Comparison of ENCODE assay signal across 21 cellular contexts in the genomic region with DNA sequence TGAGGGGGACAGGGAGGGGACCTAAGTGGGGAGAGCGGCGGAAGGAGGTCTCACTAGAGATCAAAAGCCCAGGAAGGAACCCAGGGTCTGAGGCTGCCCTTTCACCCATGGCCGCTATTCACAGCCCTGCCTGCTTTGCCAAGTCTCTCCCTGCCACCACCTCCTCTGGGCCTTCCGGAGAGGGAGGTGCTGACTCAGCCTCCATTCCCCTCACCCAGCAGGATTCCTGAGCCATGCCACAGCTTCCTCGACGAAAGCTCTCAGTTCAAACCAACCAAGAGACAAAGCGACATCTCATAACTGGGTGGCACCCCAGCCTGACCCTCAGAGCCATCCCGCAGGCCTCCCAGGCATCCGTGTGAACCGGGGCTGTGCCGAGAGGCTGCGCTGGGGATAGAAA. TPM values are rescaled to one million over a fixed set of nuclear protein-coding genes. Genes with fewer than 3 reads are reported as not detected.
A peak's percentile ranks its signal among the peaks of the same experiment; 100 is the strongest.
DNase-seq lines count a peak whose midpoint lies in the region; ATAC-seq, FAIRE-seq and TF ChIP-seq lines count a peak whose summit lies in the region.
"Had no signal": no experiment of that assay in that cellular context is flagged by ENCODE, and none has a peak within 500 bp of the region (broad histone marks: within the 10 kb centered on the region; RNA-seq: fewer than 3 reads in every experiment).

No MANE protein-coding gene starts in this region.

- H3K4me1 ChIP-seq in osteoblast (ENCODE audit: insufficient read depth, low read length): peaks cover 7% of the 10 kb centered on the region
- H3K4me1 ChIP-seq: uterus had no signal

- TF ChIP-seq CTCF in bronchial epithelial cell (IDR thresholded peaks at IDR 0.05; ENCODE audit: insufficient read depth, low read length, severe bottlenecking) (no peak), osteoblast (IDR thresholded peaks at IDR 0.05; ENCODE audit: extremely low read depth, low read depth, low read length) (no peak)

- no peaks in the 10 kb centered on the region for H3K36me3 ChIP-seq in MG63
- no peaks in the 10 kb centered on the region for H3K36me3 ChIP-seq in bronchial epithelial cell (ENCODE audit: control insufficient read depth, insufficient read depth, low read length)
- H3K36me3 ChIP-seq in osteoblast (ENCODE audit: insufficient read depth, low read length): no peaks in the 10 kb centered on the region
- H3K36me3 ChIP-seq: uterus had no signal

- no peak overlapping the region for H3K27ac ChIP-seq in osteoblast (ENCODE audit: low read depth, low read length)
- H3K27ac ChIP-seq: epithelial cell of prostate, uterus had no signal

- H3K27me3 ChIP-seq in MG63 (no peaks in the 10 kb centered on the region), bronchial epithelial cell (ENCODE audit: control insufficient read depth, insufficient read depth, low read length) (peaks cover 8% of the 10 kb centered on the region), osteoblast (ENCODE audit: insufficient read depth, low read length) (peaks cover 47% of the 10 kb centered on the region)

- no peak overlapping the region for H3K4me3 ChIP-seq in MG63
- H3K4me3 ChIP-seq in bronchial epithelial cell (ENCODE audit: low read depth, low read length): no peak overlapping the region
- no peak overlapping the region for H3K4me3 ChIP-seq in osteoblast (ENCODE audit: insufficient read depth, low read length)
- H3K4me3 ChIP-seq: uterus had no signal

- no peak for FAIRE-seq in bronchial epithelial cell (lab: Jason Lieb, UNC)
- FAIRE-seq: kidney had no signal

- peak; percentile 37 for DNase-seq in ELF-1 (ENCODE audit: low read depth, low spot score)
- peak; percentile 23 for DNase-seq in MG63
- DNase-seq in bronchial epithelial cell (ENCODE audit: low read depth): peak; percentile 45
- peak; percentile 91 for DNase-seq in osteoblast (ENCODE audit: insufficient read length, low spot score, missing footprints)
- DNase-seq in HCEC 1CT: no peak
- no peak for DNase-seq in T-helper 2 cell
- DNase-seq: activated CD4-positive, alpha-beta T cell treated with anti-CD3 and anti-CD28 coated beads, Interleukin-2, amount 50 U/mL, for 1 hour; activated naive CD8-positive, alpha-beta T cell treated with anti-CD3 and anti-CD28 coated beads for 36 hours; activated T-cell treated with anti-CD3 and anti-CD28 coated beads, Interleukin-2, amount 50 U/mL, for 1 hour; CD4-positive, CD25-positive, alpha-beta regulatory T cell; cerebellar nuclear complex; DMS79 treated with DMSO at 0.1 percent for 48 hours; kidney; NCI-H2081; NCI-H774; T-helper 9 cell; uterus had no signal

- H3K4me2 ChIP-seq in osteoblast (ENCODE audit: insufficient read depth, low read length): no peak overlapping the region

- H4K20me1 ChIP-seq in osteoblast (ENCODE audit: insufficient read depth, low read length): no peaks in the 10 kb centered on the region

- H2AFZ ChIP-seq in osteoblast (ENCODE audit: low read length): peak overlapping the region; percentile 5

- H3K9me3 ChIP-seq in MG63 (no peaks in the 10 kb centered on the region), osteoblast (ENCODE audit: low read depth, low read length) (no peaks in the 10 kb centered on the region)
- H3K9me3 ChIP-seq: uterus had no signal

- no peak for ATAC-seq in activated CD4-positive, CD25-positive, alpha-beta regulatory T cell treated with anti-CD3 and anti-CD28 coated beads, Interleukin-2, amount 50 U/mL, for 24 hours
- ATAC-seq in GM18511 (IDR thresholded peaks at IDR 0.05; ENCODE audit: unreplicated experiment): no peak
- ATAC-seq: Right ventricle myocardium inferior had no signal

- no peaks in the 10 kb centered on the region for H3K79me2 ChIP-seq in osteoblast (ENCODE audit: insufficient read depth, low read length)

RNA-seq across cellular contexts. Expression of a gene that starts 36.7 kb away (rescaled TPM):
- not detected in 2 replicates for total RNA-seq in MG63 (2014; rRNA removed; shearing (Covaris generic); ENCODE audit: low replicate concordance)
- total RNA-seq in bronchial epithelial cell: not detected in 2 replicates
- total RNA-seq in osteoblast: under 0.01 TPM in 1 of 2 replicates, not detected in the other
- total RNA-seq: Right ventricle myocardium inferior had no signal

Comparison
In these comparisons a context has a peak if more than half of its experiments do, and no peak if none do; other contexts are left out.
1. DNase-seq: peak in ELF-1 (single experiment), MG63 (single experiment), bronchial epithelial cell (single experiment) and osteoblast (single experiment); none in HCEC 1CT (single experiment) and T-helper 2 cell (0 of 5).